8 cellular contexts compared by ENCODE assay signal in genomic region chr6:43667245-43668150, GRCh38. TPM values are rescaled to one million over a fixed set of nuclear protein-coding genes. Genes with fewer than 3 reads are reported as not detected.
A peak's percentile ranks its signal among the peaks of the same experiment; 100 is the strongest.
DNase-seq lines count a peak whose midpoint lies in the region; ATAC-seq and TF ChIP-seq lines count a peak whose summit lies in the region.

No MANE protein-coding gene starts in this region.

- WGBS in neuronal stem cell (ENCODE audit: extremely low coverage in 2 of 2, insufficient read length in 2 of 2, insufficient replicate concordance in 1 of 2), 2 donors = no CpG with 5 or more reads among the region's 16 CpGs

- no peak overlapping the region for H3K14ac ChIP-seq in neuronal stem cell (ENCODE audit: low read length)

- H3K23ac ChIP-seq in neuronal stem cell (ENCODE audit: low read depth, low read length, poor library complexity) = peak overlapping the region; percentile 46

- no peak overlapping the region for H3K4me2 ChIP-seq in Loucy (ENCODE audit: low read depth, low read length, poor library complexity, severe bottlenecking)
- peak overlapping the region; percentile 28 for H3K4me2 ChIP-seq in neuronal stem cell (ENCODE audit: insufficient read depth, low read length, poor library complexity, severe bottlenecking)

- no peak overlapping the region for H2BK120ac ChIP-seq in neuronal stem cell (ENCODE audit: low read depth, low read length)

- H2AFZ ChIP-seq in Loucy (ENCODE audit: low read length) (no peak overlapping the region), neuronal stem cell (ENCODE audit: low read length) (no peak overlapping the region)

- intact Hi-C loops in A673 (cut with micrococcal nuclease; ENCODE audit: unreplicated experiment) = loop anchor here (1.0 to 5.0 kb wide), 4 partner anchors 90 to 412 kb away; no protein-coding TSS in a partner anchor

- H2BK15ac ChIP-seq in neuronal stem cell (ENCODE audit: low read length) = peak overlapping the region; percentile 22

- peak overlapping the region; percentile 15 for H2BK5ac ChIP-seq in neuronal stem cell (ENCODE audit: low read length)

- ATAC-seq in GM18868 (IDR thresholded peaks at IDR 0.05; ENCODE audit: unreplicated experiment) = peak; percentile 40

- peak; percentile 96 for TF ChIP-seq CTCF in A673 (conservative IDR thresholded peaks at IDR 0.05; ENCODE audit: low read depth, low read length)
- TF ChIP-seq CTCF in Loucy (conservative IDR thresholded peaks at IDR 0.05; ENCODE audit: low read length) = peak; percentile 85
- TF ChIP-seq CTCF in fibroblast of villous mesenchyme (IDR thresholded peaks at IDR 0.05; ENCODE audit: insufficient read depth, low read depth, low read length) = peak; percentile 92

- no peak overlapping the region for H4K91ac ChIP-seq in neuronal stem cell (ENCODE audit: low read depth, low read length, poor library complexity)

- BruUV-seq in A673 (replicated peaks; lab: Mats Ljungman, UMichigan) = no TSS peak

- H3K9ac ChIP-seq in Loucy (ENCODE audit: low read depth, low read length, poor library complexity, severe bottlenecking) (no peak overlapping the region), neuronal stem cell (ENCODE audit: low read depth, low read length, poor library complexity) (peak overlapping the region; percentile 68)

- H3K36me3 ChIP-seq in A673 (ENCODE audit: insufficient read depth, low read length, poor library complexity, severe bottlenecking) = peaks cover 15% of the 10 kb centered on the region
- peaks cover 21% of the 10 kb centered on the region; the same call in 1 of the 2 replicates for H3K36me3 ChIP-seq in Loucy (ENCODE audit: insufficient read depth, low read length)
- peaks cover 9 to 23% of the 10 kb centered on the region in 2 donors for H3K36me3 ChIP-seq in neuronal stem cell (replicated peaks in 1 of 2; ENCODE audit: control insufficient read depth in 2 of 2, insufficient read depth in 2 of 2, low read length in 2 of 2)

- H3K79me2 ChIP-seq in Loucy (ENCODE audit: insufficient read depth, low read length) = no peaks in the 10 kb centered on the region

- H3K4me1 ChIP-seq in A673 (ENCODE audit: insufficient read depth, low read length, poor library complexity, severe bottlenecking) = peaks cover 14% of the 10 kb centered on the region
- peaks cover 3% of the 10 kb centered on the region for H3K4me1 ChIP-seq in Loucy (ENCODE audit: insufficient read depth, low read length, poor library complexity, severe bottlenecking)
- peaks cover 9 to 28% of the 10 kb centered on the region in 2 donors for H3K4me1 ChIP-seq in neuronal stem cell (ENCODE audit: control insufficient read depth in 2 of 2, insufficient read depth in 1 of 2, low read depth in 1 of 2, low read length in 2 of 2)

- POLR2A ChIA-PET in A673 (lab: Charles Lee; ENCODE audit: low non-redundant PET) = no interaction called here

- CTCF ChIA-PET in A673 (lab: Charles Lee) = interaction anchor here (0.6 to 2.6 kb wide), 9 partner anchors 10 to 1172 kb away, joined by 3 to 29 read pairs (median 3); no protein-coding TSS in a partner anchor

- no peaks in the 10 kb centered on the region for H3F3A ChIP-seq in Loucy (ENCODE audit: low read depth)

- H3K27me3 ChIP-seq in A673 (replicated peaks; ENCODE audit: insufficient read depth, low read depth, low read length, poor library complexity) (no peaks in the 10 kb centered on the region), Loucy (ENCODE audit: insufficient read depth, low read length, poor library complexity, severe bottlenecking) (no peaks in the 10 kb centered on the region), neuronal stem cell (ENCODE audit: control insufficient read depth in 3 of 3, insufficient read depth in 3 of 3, low read depth in 1 of 3, low read length in 3 of 3) (peaks cover 0 to 2% (median 0%) of the 10 kb centered on the region in 3 experiments)

- H3K79me1 ChIP-seq in neuronal stem cell (ENCODE audit: low read depth, low read length) = no peaks in the 10 kb centered on the region

- H3K9me3 ChIP-seq in A673 (ENCODE audit: low read depth, low read length, poor library complexity, severe bottlenecking) = no peaks in the 10 kb centered on the region
- H3K9me3 ChIP-seq in Loucy (ENCODE audit: insufficient read depth, low read depth, low read length) = no peaks in the 10 kb centered on the region
- H3K9me3 ChIP-seq in neuronal stem cell (replicated peaks in 1 of 2; ENCODE audit: control insufficient read depth in 2 of 2, insufficient read depth in 1 of 2, low read depth in 1 of 2, low read length in 2 of 2) = no peaks in the 10 kb centered on the region

- H2AK5ac ChIP-seq in neuronal stem cell (ENCODE audit: low read depth, low read length) = peak overlapping the region; percentile 54

- H3K4ac ChIP-seq in neuronal stem cell (ENCODE audit: low read length) = peak overlapping the region; percentile 55

- peak; percentile 81 for DNase-seq in A673 (ENCODE audit: low spot score)
- peak; percentile 87 for DNase-seq in RPMI8226
- DNase-seq in activated effector memory CD4-positive, alpha-beta T cell treated with Interleukin-2 at 50 U/mL for 16 hours = peak; percentile 72
- peak; percentile 64 for DNase-seq in fibroblast of villous mesenchyme (ENCODE audit: low read depth)
- DNase-seq in neuronal stem cell (ENCODE audit: low spot score) = peak; percentile 74
- DNase-seq in substantia nigra (lab: John Stamatoyannopoulos, UW) = peak in 46 of 49 donors; percentile 10 to 86 (median 66)

- H3K27ac ChIP-seq in A673 (ENCODE audit: low read depth, low read length, poor library complexity, severe bottlenecking) = no peak overlapping the region
- peak overlapping the region; percentile 36 for H3K27ac ChIP-seq in neuronal stem cell (replicated peaks; ENCODE audit: low read length)
- no peak overlapping the region for H3K27ac ChIP-seq in substantia nigra (ENCODE audit: low read depth, low read length, poor library complexity, severe bottlenecking)

- no peak overlapping the region for H2BK12ac ChIP-seq in neuronal stem cell (ENCODE audit: low read length)

- no peaks in the 10 kb centered on the region for H3K9me2 ChIP-seq in Loucy (replicated peaks; ENCODE audit: low read depth, low read length)

- H4K8ac ChIP-seq in neuronal stem cell (ENCODE audit: low read depth, low read length) = no peak overlapping the region

- peak overlapping the region; percentile 90 for H3K18ac ChIP-seq in neuronal stem cell (ENCODE audit: low read length)

- no peaks in the 10 kb centered on the region for H4K20me1 ChIP-seq in Loucy (ENCODE audit: insufficient read depth, low read length, poor library complexity, severe bottlenecking)

- H3K4me3 ChIP-seq in A673 (ENCODE audit: low read depth, low read length, poor library complexity, severe bottlenecking) = peak overlapping the region; percentile 21
- no peak overlapping the region for H3K4me3 ChIP-seq in Loucy (ENCODE audit: low read length, poor library complexity, severe bottlenecking)
- H3K4me3 ChIP-seq in fibroblast of villous mesenchyme (ENCODE audit: low read depth, low read length) = no peak overlapping the region
- no peak overlapping the region for H3K4me3 ChIP-seq in neuronal stem cell (ENCODE audit: low read length in 2 of 2)

RNA-seq across cellular contexts. Expression of gene MRPS18A, which starts 20.1 kb away (rescaled TPM):
- total RNA-seq in A673 (2021) (64.6 and 69.1 TPM in 2 replicates), fibroblast of villous mesenchyme (26.8 and 34.8 TPM in 2 replicates)
- 52.5 TPM for polyA plus RNA-seq in neuronal stem cell (2013, experiment 1 of 2)
- polyA plus RNA-seq in neuronal stem cell (2013, experiment 2 of 2) = 51.4 TPM

RNA-seq across cellular contexts. Expression of gene RSPH9, which starts 22.7 kb away (rescaled TPM):
- total RNA-seq in A673 (2021) (0.11 TPM in 2 replicates), fibroblast of villous mesenchyme (0.86 and 0.97 TPM in 2 replicates)
- polyA plus RNA-seq in neuronal stem cell (2013, experiment 1 of 2) = 1.8 TPM
- 1.5 TPM for polyA plus RNA-seq in neuronal stem cell (2013, experiment 2 of 2)

RNA-seq across cellular contexts. Expression of gene MAD2L1BP, which starts 31.9 kb away (rescaled TPM):
- 52.0 and 55.3 TPM in 2 replicates for total RNA-seq in A673 (2021)
- 18.0 and 20.7 TPM in 2 replicates for total RNA-seq in fibroblast of villous mesenchyme
- polyA plus RNA-seq in neuronal stem cell (2013, experiment 1 of 2) = 21.5 TPM
- polyA plus RNA-seq in neuronal stem cell (2013, experiment 2 of 2) = 22.5 TPM

RNA-seq across cellular contexts. Expression of gene GTPBP2, which starts 38.4 kb away (rescaled TPM):
- 59.4 and 72.1 TPM in 2 replicates for total RNA-seq in A673 (2021)
- total RNA-seq in fibroblast of villous mesenchyme = 50.1 and 69.9 TPM in 2 replicates
- polyA plus RNA-seq in neuronal stem cell (2013, experiment 1 of 2) = 49.3 TPM
- polyA plus RNA-seq in neuronal stem cell (2013, experiment 2 of 2) = 48.3 TPM
